In genomic region chr19:48192750-48193149, GRCh38 we compare ENCODE assay signal across 23 cellular contexts.
"Had no signal": no experiment of that assay in that cellular context is flagged by ENCODE, and none has a peak within 500 bp of the region (broad histone marks: within the 10 kb centered on the region; RNA-seq: fewer than 3 reads in every experiment).

No MANE protein-coding gene starts in this region.

- H3K4me3 ChIP-seq: colonic mucosa, esophagus squamous epithelium, lung, ovary, right lobe of liver, thyroid gland, vagina had no signal

- ATAC-seq: left lobe of liver; naive thymus-derived CD8-positive, alpha-beta T cell; right lobe of liver; stimulated activated naive B cell treated with anti-CD40 and anti-IgM and Interleukin-4, amounts not matched to agents 10 μg/mL and 1 μg/mL and 100 μg/mL, for 72 hours had no signal

- H3K27me3 Mint-ChIP-seq: dendritic cell treated with granulocyte-macrophage colony-stimulating factor and Interleukin-4, amounts not matched to agents 40 ng/mL and 50 ng/mL, for 4 days; stimulated activated naive B cell treated with anti-CD40 and anti-IgM and Interleukin-4, amounts not matched to agents 10 μg/mL and 1 μg/mL and 100 μg/mL, for 72 hours; stimulated activated naive CD8-positive, alpha-beta T cell treated with anti-CD3 and anti-CD28 coated beads, Interleukin-15, Interleukin-2, amounts not matched to agents 100 ng/mL and 50 ng/mL, for 24 hours had no signal

- H3K9me3 Mint-ChIP-seq: dendritic cell treated with granulocyte-macrophage colony-stimulating factor and Interleukin-4, amounts not matched to agents 40 ng/mL and 50 ng/mL, for 4 days; naive thymus-derived CD8-positive, alpha-beta T cell; stimulated activated naive B cell treated with anti-CD40 and anti-IgM and Interleukin-4, amounts not matched to agents 10 μg/mL and 1 μg/mL and 100 μg/mL, for 72 hours; stimulated activated naive CD8-positive, alpha-beta T cell treated with anti-CD3 and anti-CD28 coated beads, Interleukin-15, Interleukin-2, amounts not matched to agents 100 ng/mL and 50 ng/mL, for 24 hours had no signal

- H3K9me3 ChIP-seq: colonic mucosa, esophagus squamous epithelium, ovary, right lobe of liver, thyroid gland, vagina had no signal

- H3K4me3 Mint-ChIP-seq: dendritic cell treated with granulocyte-macrophage colony-stimulating factor and Interleukin-4, amounts not matched to agents 40 ng/mL and 50 ng/mL, for 4 days; immature natural killer cell; stimulated activated naive B cell treated with anti-CD40 and anti-IgM and Interleukin-4, amounts not matched to agents 10 μg/mL and 1 μg/mL and 100 μg/mL, for 72 hours; stimulated activated naive CD8-positive, alpha-beta T cell treated with anti-CD3 and anti-CD28 coated beads, Interleukin-15, Interleukin-2, amounts not matched to agents 100 ng/mL and 50 ng/mL, for 24 hours had no signal

- H3K27me3 ChIP-seq: colonic mucosa, ovary, right lobe of liver, thyroid gland, vagina had no signal

- H3K27ac Mint-ChIP-seq: dendritic cell treated with granulocyte-macrophage colony-stimulating factor and Interleukin-4, amounts not matched to agents 40 ng/mL and 50 ng/mL, for 4 days; stimulated activated naive B cell treated with anti-CD40 and anti-IgM and Interleukin-4, amounts not matched to agents 10 μg/mL and 1 μg/mL and 100 μg/mL, for 72 hours; stimulated activated naive CD8-positive, alpha-beta T cell treated with anti-CD3 and anti-CD28 coated beads, Interleukin-15, Interleukin-2, amounts not matched to agents 100 ng/mL and 50 ng/mL, for 24 hours had no signal

- H3K36me3 ChIP-seq: colonic mucosa, ovary, right lobe of liver, thyroid gland had no signal

- FAIRE-seq: small intestine had no signal

- DNase-seq: colonic mucosa; effector CD8-positive, alpha-beta T cell; erythroblast; esophagus squamous epithelium; foreskin melanocyte; immature natural killer cell; mesendoderm; midbrain; naive thymus-derived CD8-positive, alpha-beta T cell; occipital lobe; ovary; small intestine; stimulated activated CD4-positive, alpha-beta T cell treated with anti-CD3 and anti-CD28 coated beads, Interleukin-15, amount 100 ng/mL, for 24 hours; stimulated activated CD4-positive, alpha-beta T cell treated with anti-CD3 and anti-CD28 coated beads, Interleukin-2, amount 100 ng/mL, for 48 hours; stimulated activated naive B cell treated with anti-CD40 and anti-IgM and Interleukin-4, amounts not matched to agents 10 μg/mL and 1 μg/mL and 100 μg/mL, for 72 hours; thyroid gland; trophoblast cell had no signal

- H3K4me1 ChIP-seq: colonic mucosa, right lobe of liver, thyroid gland had no signal

- H3K27ac ChIP-seq: colonic mucosa, esophagus squamous epithelium, ovary, right lobe of liver, thyroid gland, vagina had no signal
